ENCODE assay signal across 8 cellular contexts in genomic region chr7:43108255-43109011, GRCh38. TPM values are rescaled to one million over a fixed set of nuclear protein-coding genes. Genes with fewer than 3 reads are reported as not detected.
A peak's percentile ranks its signal among the peaks of the same experiment; 100 is the strongest.
DNase-seq lines count a peak whose midpoint lies in the region; ATAC-seq and TF ChIP-seq lines count a peak whose summit lies in the region.

No MANE protein-coding gene starts in this region.

- no peaks in the 10 kb centered on the region for H3K9me3 Mint-ChIP-seq in activated naive CD4-positive, alpha-beta T cell treated with anti-CD3 and anti-CD28 coated beads, Interleukin-2, amount 50 U/mL, for 72 hours

- H3K4me1 ChIP-seq in Peyer's patch, result peaks cover 0 to 12% (median 0%) of the 10 kb centered on the region in 4 donors
- peaks cover 0 to 17% (median 15%) of the 10 kb centered on the region in 4 donors for H3K4me1 ChIP-seq in sigmoid colon

- H3K27ac Mint-ChIP-seq in activated naive CD4-positive, alpha-beta T cell treated with anti-CD3 and anti-CD28 coated beads, Interleukin-2, amount 50 U/mL, for 72 hours, result no peak overlapping the region

- TF ChIP-seq POLR2A in Peyer's patch (IDR thresholded peaks at IDR 0.05) (no peak), sigmoid colon (IDR thresholded peaks at IDR 0.05) (no peak)

- TF ChIP-seq CTCF in Peyer's patch (IDR thresholded peaks at IDR 0.05) (peak in 4 of 6 experiments; percentile 44 to 48 (median 47)), sigmoid colon (IDR thresholded peaks at IDR 0.05) (peak in 3 of 4 experiments; percentile 32 to 70 (median 50))

- WGBS in sigmoid colon, 2 donors, result 6 to 7% methylated on average over 3 of the region's 3 CpGs

- peaks cover 0 to 11% of the 10 kb centered on the region in 2 donors for H3K27me3 ChIP-seq in Peyer's patch
- H3K27me3 ChIP-seq in sigmoid colon, result peaks cover 11 to 45% (median 20%) of the 10 kb centered on the region in 3 donors

- no peaks in the 10 kb centered on the region for H3K9me3 ChIP-seq in Peyer's patch
- no peaks in the 10 kb centered on the region for H3K9me3 ChIP-seq in sigmoid colon

- intact Hi-C loops in left ventricle myocardium superior (cut with micrococcal nuclease), result no loop called here
- intact Hi-C loops in sigmoid colon (cut with DNase I), result loop anchor here (5.0 kb wide), 1 partner anchor 166 kb away; no protein-coding TSS in a partner anchor

- TF ChIP-seq EP300 in sigmoid colon (IDR thresholded peaks at IDR 0.05), result no peak

- no peak overlapping the region for H3K27ac ChIP-seq in Peyer's patch
- no peak overlapping the region for H3K27ac ChIP-seq in sigmoid colon

- no peaks in the 10 kb centered on the region for H3K36me3 ChIP-seq in Peyer's patch
- no peaks in the 10 kb centered on the region for H3K36me3 ChIP-seq in sigmoid colon

- H3K36me3 Mint-ChIP-seq in activated naive CD4-positive, alpha-beta T cell treated with anti-CD3 and anti-CD28 coated beads, Interleukin-2, amount 50 U/mL, for 72 hours, result peaks cover 0 to 4% of the 10 kb centered on the region in 2 donors

- peak; percentile 23 for DNase-seq in DMS153 treated with DMSO at 0.1 percent for 48 hours (lab: John Stamatoyannopoulos, UW; ENCODE audit: unreplicated experiment)
- DNase-seq in Peyer's patch, result peak; percentile 24 to 71 (median 67)
- peak in 1 of 2 donors; percentile 70 for DNase-seq in activated naive CD4-positive, alpha-beta T cell treated with anti-CD3 and anti-CD28 coated beads, Interleukin-2, amount 50 U/mL, for 72 hours (ENCODE audit: low spot score in 2 of 2)
- peak; percentile 71 for DNase-seq in left ventricle myocardium superior
- DNase-seq in sigmoid colon, result no peak
- DNase-seq in NCI-H187 (lab: John Stamatoyannopoulos, UW), result no peak

- H3K4me3 ChIP-seq in Peyer's patch, result no peak overlapping the region
- no peak overlapping the region for H3K4me3 ChIP-seq in sigmoid colon

- peak; percentile 93 for ATAC-seq in GM19438 (IDR thresholded peaks at IDR 0.05; ENCODE audit: low read depth, unreplicated experiment)
- ATAC-seq in HG03439 (IDR thresholded peaks at IDR 0.05; ENCODE audit: unreplicated experiment), result peak; percentile 95
- ATAC-seq in activated naive CD4-positive, alpha-beta T cell treated with anti-CD3 and anti-CD28 coated beads, Interleukin-2, amount 50 U/mL, for 72 hours, result peak; percentile 64 to 79
- ATAC-seq in left ventricle myocardium superior, result peak; percentile 69

RNA-seq across cellular contexts. Expression of gene HECW1, which starts 4.0 kb away (rescaled TPM):
- total RNA-seq in Peyer's patch (1 to 10 TPM in 2 of 4 donors, under 1 TPM in 1, not detected in 1; 0.83 to 3.9 (median 2.7) TPM), left ventricle myocardium superior (not detected), sigmoid colon (1 to 10 TPM in 3 of 4 donors, under 1 TPM in 1; 0.33 to 7.8 (median 1.3) TPM)
- not detected for total RNA-seq in activated naive CD4-positive, alpha-beta T cell treated with anti-CD3 and anti-CD28 coated beads, Interleukin-2, amount 50 U/mL, for 72 hours
- polyA plus RNA-seq in sigmoid colon, result 1 to 10 TPM in 2 of 3 donors, under 1 TPM in 1; 0.34 to 4.8 (median 1.2) TPM

Comparison
In these comparisons a context has a peak if more than half of its experiments do, and no peak if none do; other contexts are left out.
1. DNase-seq: peak in DMS153 treated with DMSO at 0.1 percent for 48 hours (single experiment), Peyer's patch (3 of 3) and left ventricle myocardium superior (single experiment); none in sigmoid colon (single experiment) and NCI-H187 (0 of 2).
2. Peak in every context shown above with its lines, with median percentiles within 50 percentile points of each other: ATAC-seq.